ENCODE assay signal across 8 cellular contexts in genomic region chr2:231394201-231395141, GRCh38. TPM values are rescaled to one million over a fixed set of nuclear protein-coding genes. Genes with fewer than 3 reads are reported as not detected.
A peak's percentile ranks its signal among the peaks of the same experiment; 100 is the strongest.
DNase-seq lines count a peak whose midpoint lies in the region; ATAC-seq, FAIRE-seq and TF ChIP-seq lines count a peak whose summit lies in the region.

No MANE protein-coding gene starts in this region.

- TF ChIP-seq CTCF in GM12872 (IDR thresholded peaks at IDR 0.05; ENCODE audit: insufficient read depth, low read depth, low read length) (peak; percentile 79), brain microvascular endothelial cell (IDR thresholded peaks at IDR 0.05; ENCODE audit: low read depth, low read length, missing control alignments) (peak; percentile 40), pancreas (IDR thresholded peaks at IDR 0.05) (peak in 1 of 4 donors; percentile 33)

- 54 to 68% methylated on average over 13 of the region's 13 CpGs for WGBS in pancreas, 2 donors

- peaks cover 15% of the 10 kb centered on the region for H3K27me3 ChIP-seq in brain microvascular endothelial cell (replicated peaks)
- H3K27me3 ChIP-seq in pancreas: no peaks in the 10 kb centered on the region

- DNase-seq in brain microvascular endothelial cell (no peak), pancreas (peak in 3 of 6 donors; percentile 56 to 64 (median 63)), mesenteric fat pad (ENCODE audit: low spot score) (no peak), NCI-H510A (lab: John Stamatoyannopoulos, UW) (no peak), Kasumi-1 (lab: John Stamatoyannopoulos, UW) (no peak)

- peak; percentile 59 for ATAC-seq in GM19395 (IDR thresholded peaks at IDR 0.05; ENCODE audit: unreplicated experiment)
- ATAC-seq in HG03378 (IDR thresholded peaks at IDR 0.05; ENCODE audit: unreplicated experiment): peak; percentile 52
- peak; percentile 53 to 67 (median 59) for ATAC-seq in pancreas

- FAIRE-seq in pancreas (lab: Jason Lieb, UNC): no peak

- peaks cover 7 to 20% (median 9%) of the 10 kb centered on the region in 3 donors for H3K4me1 ChIP-seq in pancreas

- H3K9me3 ChIP-seq in pancreas: no peaks in the 10 kb centered on the region

- no peaks in the 10 kb centered on the region for H3K36me3 ChIP-seq in brain microvascular endothelial cell (replicated peaks)
- peaks cover 0 to 15% (median 0%) of the 10 kb centered on the region in 3 donors for H3K36me3 ChIP-seq in pancreas

- H3K4me3 ChIP-seq in brain microvascular endothelial cell (ENCODE audit: low read depth, low read length) (no peak overlapping the region), pancreas (peak overlapping the region in 3 of 4 donors; percentile 69 to 90 (median 89))

- H3K27ac ChIP-seq in brain microvascular endothelial cell (no peak overlapping the region), pancreas (peak overlapping the region; percentile 58 to 82 (median 77))

- intact Hi-C loops in pancreas (cut with DNase I): no loop called here

- in situ Hi-C loops in brain microvascular endothelial cell (cut with HindIII; ENCODE audit: low pct_ligation_motif_present, low sequenced_read_pairs): no loop called here

RNA-seq across cellular contexts. Expression of gene B3GNT7, which starts 1.0 kb away (rescaled TPM):
- total RNA-seq in pancreas (10 to 100 TPM in 5 of 6 donors, 1 to 10 TPM in 1; 9.9 to 34.5 (median 15.2) TPM), mesenteric fat pad (3.9 TPM)
- 1 to 10 TPM; 5.6 to 8.4 TPM for polyA plus RNA-seq in pancreas
